In the genomic region with DNA sequence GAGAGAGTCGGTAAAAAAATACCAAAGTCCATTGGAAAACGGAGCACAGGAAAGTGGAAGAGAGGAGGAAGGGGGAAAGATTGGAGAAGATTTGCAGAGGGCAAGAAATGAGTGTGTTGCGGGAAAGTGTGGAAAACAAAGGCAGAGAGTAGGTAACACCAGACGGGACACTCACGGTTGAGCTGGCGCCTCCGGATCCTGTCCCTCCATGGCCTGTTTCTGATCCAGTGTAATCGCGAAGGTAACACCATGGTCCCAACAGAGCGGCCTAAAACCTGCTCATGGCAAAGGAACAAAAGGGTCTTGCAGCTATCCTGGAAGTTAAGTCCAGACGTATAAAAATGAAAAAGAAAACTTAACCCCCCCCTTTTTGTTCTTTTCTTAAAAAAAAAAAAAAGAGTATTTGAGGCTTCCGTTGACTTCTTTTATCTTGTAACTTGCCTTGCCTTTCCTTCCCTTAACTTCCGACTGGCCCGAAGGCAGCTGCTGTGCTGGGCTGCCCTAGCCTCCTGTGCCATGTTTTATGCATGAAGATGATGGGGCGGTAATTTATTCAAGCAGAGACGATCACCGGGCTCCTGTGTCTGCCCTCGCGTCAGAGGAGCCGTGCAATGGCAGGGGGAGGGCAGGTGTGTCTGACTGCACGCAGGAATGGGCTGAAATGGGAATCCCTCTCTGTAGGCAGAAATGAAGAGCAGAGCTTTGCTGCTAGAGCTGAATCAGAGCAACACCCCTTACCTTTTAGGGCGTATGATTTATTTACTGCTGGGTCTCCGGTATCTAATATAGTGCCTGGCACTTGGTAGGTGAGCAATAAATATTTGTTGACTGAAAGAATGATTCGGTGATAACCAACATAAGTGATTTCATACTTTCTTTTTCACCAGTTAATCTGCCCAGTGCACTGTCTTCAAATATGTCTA, we compare ENCODE assay signal across 8 cellular contexts.
DNase-seq lines count a peak whose midpoint lies in the region; ATAC-seq and TF ChIP-seq lines count a peak whose summit lies in the region.

No MANE protein-coding gene starts in this region.

- no peak overlapping the region for H3K4me2 ChIP-seq in smooth muscle cell

- no peak overlapping the region for H2AFZ ChIP-seq in smooth muscle cell (ENCODE audit: low read depth)

- no peak for TF ChIP-seq CTCF in smooth muscle cell (IDR thresholded peaks at IDR 0.05; ENCODE audit: borderline replicate concordance, insufficient read depth, poor library complexity, severe bottlenecking)

- no peaks in the 10 kb centered on the region for H3K27me3 ChIP-seq in smooth muscle cell (ENCODE audit: low read depth)

- H3K36me3 ChIP-seq in smooth muscle cell (ENCODE audit: low read depth) = no peaks in the 10 kb centered on the region

- H3K4me3 ChIP-seq in skin epidermis (peak overlapping the region; percentile 12 to 37 (median 20)), smooth muscle cell (no peak overlapping the region)

- no peaks in the 10 kb centered on the region for H4K20me1 ChIP-seq in smooth muscle cell (ENCODE audit: low read depth)

- H3K4me1 ChIP-seq in smooth muscle cell (ENCODE audit: low read depth) = no peaks in the 10 kb centered on the region

- 88% methylated on average over 24 of the region's 24 CpGs for WGBS in smooth muscle cell (ENCODE audit: low lambda C conversion rate)

- H3K9ac ChIP-seq in smooth muscle cell (ENCODE audit: low read depth) = no peak overlapping the region

- ATAC-seq in GM19455 (IDR thresholded peaks at IDR 0.05; ENCODE audit: unreplicated experiment) = peak; percentile 60

- H3F3A ChIP-seq in smooth muscle cell (ENCODE audit: low read depth) = no peaks in the 10 kb centered on the region

- H3K27ac ChIP-seq in skin epidermis (peak overlapping the region in 16 of 21 experiments; percentile 12 to 93 (median 54)), smooth muscle cell (ENCODE audit: low read depth) (no peak overlapping the region)

- no peaks in the 10 kb centered on the region for H3K9me3 ChIP-seq in smooth muscle cell (replicated peaks; ENCODE audit: low read depth)

- H3K79me2 ChIP-seq in smooth muscle cell (ENCODE audit: low read depth) = no peaks in the 10 kb centered on the region

- DNase-seq in NCI-H2081 (lab: John Stamatoyannopoulos, UW) = peak; percentile 64 to 79
- peak; percentile 56 for DNase-seq in activated naive CD4-positive, alpha-beta T cell treated with Interleukin-2 at 50 U/mL for 16 hours
- no peak for DNase-seq in CD1c-positive myeloid dendritic cell (ENCODE audit: extremely low spot score)
- DNase-seq in NOMO-1 treated with dmso at 0.1 percent for 144 hours (lab: John Stamatoyannopoulos, UW; ENCODE audit: unreplicated experiment) = no peak
- no peak for DNase-seq in anterior cingulate cortex (lab: John Stamatoyannopoulos, UW)
- DNase-seq in smooth muscle cell (lab: John Stamatoyannopoulos, UW; ENCODE audit: unreplicated experiment) = no peak

Comparison
In these comparisons a context has a peak if more than half of its experiments do, and no peak if none do; other contexts are left out.
1. DNase-seq: peak in NCI-H2081 (2 of 2) and activated naive CD4-positive, alpha-beta T cell treated with Interleukin-2 at 50 U/mL for 16 hours (single experiment); none in CD1c-positive myeloid dendritic cell (single experiment), NOMO-1 treated with dmso at 0.1 percent for 144 hours (single experiment), anterior cingulate cortex (0 of 58) and smooth muscle cell (single experiment).